In genomic region chr18:37537868-37538525, GRCh38 we compare ENCODE assay signal across 9 cellular contexts. TPM values are rescaled to one million over a fixed set of nuclear protein-coding genes. Genes with fewer than 3 reads are reported as not detected.
DNase-seq lines count a peak whose midpoint lies in the region; ATAC-seq lines count a peak whose summit lies in the region.
"Had no signal": no experiment of that assay in that cellular context is flagged by ENCODE, and none has a peak within 500 bp of the region (broad histone marks: within the 10 kb centered on the region; RNA-seq: fewer than 3 reads in every experiment).

No MANE protein-coding gene starts in this region.

- peak; percentile 27 for DNase-seq in NCI-H2196 (lab: John Stamatoyannopoulos, UW; ENCODE audit: unreplicated experiment)
- no peak for DNase-seq in NCI-H2196 treated with DMSO at 0.1 percent for 48 hours (lab: John Stamatoyannopoulos, UW; ENCODE audit: unreplicated experiment)
- peak; percentile 49 for DNase-seq in HCEC 1CT
- peak; percentile 27 for DNase-seq in LHCN-M2 (ENCODE audit: low read depth)
- no peak for DNase-seq in T-helper 17 cell
- peak; percentile 84 for DNase-seq in cerebellum (ENCODE audit: low spot score)
- peak; percentile 87 for DNase-seq in left kidney (ENCODE audit: low read depth, low spot score)
- peak; percentile 15 to 43 (median 20) for DNase-seq in stimulated activated CD4-positive, alpha-beta T cell treated with anti-CD3 and anti-CD28 coated beads, TNF-alpha, amount 100 ng/mL, for 48 hours (ENCODE audit: low read depth in 3 of 3)

- H3K27me3 Mint-ChIP-seq in T-helper 17 cell: peaks cover 71% of the 10 kb centered on the region

- H3K4me1 Mint-ChIP-seq in T-helper 17 cell: peaks cover 4% of the 10 kb centered on the region

- ATAC-seq in T-helper 17 cell: peak; percentile 41
- ATAC-seq: CD8-positive, alpha-beta T cell had no signal

- H3K27ac Mint-ChIP-seq in T-helper 17 cell: no peak overlapping the region
- H3K27ac Mint-ChIP-seq: CD8-positive, alpha-beta T cell had no signal

- H3K36me3 Mint-ChIP-seq in T-helper 17 cell (ENCODE audit: low read depth): peaks cover 4% of the 10 kb centered on the region
- H3K36me3 Mint-ChIP-seq: CD8-positive, alpha-beta T cell had no signal

- no peaks in the 10 kb centered on the region for H3K9me3 ChIP-seq in T-helper 17 cell (ENCODE audit: control insufficient read depth, low read length, poor library complexity, severe bottlenecking)

- H3K4me3 Mint-ChIP-seq in T-helper 17 cell: no peak overlapping the region
- H3K4me3 Mint-ChIP-seq: CD8-positive, alpha-beta T cell had no signal

RNA-seq across cellular contexts. Expression of gene CELF4, which starts 27.6 kb away (rescaled TPM):
- not detected in 2 replicates for total RNA-seq in LHCN-M2 (2014; rRNA removed)
- 0.01 TPM for polyA plus RNA-seq in LHCN-M2 (2012)
- total RNA-seq in T-helper 17 cell: not detected
- 62.9 TPM for total RNA-seq in cerebellum
- total RNA-seq: CD8-positive, alpha-beta T cell had no signal

Comparison
In these comparisons a context has a peak if more than half of its experiments do, and no peak if none do; other contexts are left out.
1. DNase-seq: peak in NCI-H2196 (single experiment), HCEC 1CT (single experiment), LHCN-M2 (single experiment), cerebellum (single experiment), left kidney (single experiment) and stimulated activated CD4-positive, alpha-beta T cell treated with anti-CD3 and anti-CD28 coated beads, TNF-alpha, amount 100 ng/mL, for 48 hours (3 of 3); none in NCI-H2196 treated with DMSO at 0.1 percent for 48 hours (single experiment) and T-helper 17 cell (0 of 3).
2. RNA of gene CELF4, which starts 27.6 kb away (total RNA-seq): 62.9 TPM in cerebellum (single experiment); not detected in T-helper 17 cell and not detected in LHCN-M2; every median in the first group is over 10 times any median in the second.